ENCODE assay signal across 1 cellular context in genomic region chr5:73682176-73682575, GRCh38.
A peak's percentile ranks its signal among the peaks of the same experiment; 100 is the strongest.
TF ChIP-seq lines count a peak whose summit lies in the region.

No MANE protein-coding gene starts in this region.

TF ChIP-seq in GM12878, 131 proteins besides CTCF, POLR2A, EP300 and RAD21:
- TF ChIP-seq MEF2B (IDR thresholded peaks at IDR 0.05; ENCODE audit: partially characterized antibody, poor library complexity, severe bottlenecking) (peak; percentile 64), POLR2AphosphoS2 (IDR thresholded peaks at IDR 0.05; ENCODE audit: low read depth, low read length) (no peak)
TF ChIP-seq in GM12878: peak in this region for 1.
